ENCODE assay signal across 8 cellular contexts in genomic region chr3:62548806-62549205, GRCh38.
"Had no signal": no experiment of that assay in that cellular context is flagged by ENCODE, and none has a peak within 500 bp of the region (broad histone marks: within the 10 kb centered on the region; RNA-seq: fewer than 3 reads in every experiment).

No MANE protein-coding gene starts in this region.

- H3K36me3 ChIP-seq: HAP-1 had no signal

- ATAC-seq: HCT116, HepG2 had no signal

- H3K27ac ChIP-seq: HL-60 had no signal

- H3K4me3 ChIP-seq: HAP-1 had no signal

- H3K9me3 ChIP-seq: HAP-1 had no signal

- DNase-seq: GOT3, H7, HFFc6, KG1 had no signal
